ENCODE assay signal across 12 cellular contexts in the genomic region with DNA sequence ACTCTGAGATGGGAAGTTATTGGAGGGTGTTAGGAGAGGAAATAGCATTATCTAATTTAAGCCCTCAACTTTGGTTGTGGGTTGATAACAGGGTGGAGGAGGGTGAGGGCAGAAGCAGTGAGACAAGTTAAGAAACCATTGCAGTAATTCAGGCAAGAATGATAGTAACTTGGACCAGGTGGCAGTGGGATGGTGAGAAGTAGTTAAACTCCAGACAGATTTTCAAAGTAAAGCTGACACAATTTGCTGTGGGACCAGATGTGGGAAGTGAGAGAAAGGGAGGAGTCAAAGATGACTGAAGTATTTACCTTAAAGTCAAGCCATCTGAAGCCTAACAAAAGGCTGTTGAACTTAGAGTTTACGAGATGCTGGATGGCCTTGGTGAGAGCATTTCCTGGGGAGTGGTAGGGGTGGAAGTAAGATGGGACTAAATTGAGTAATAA.
A peak's percentile ranks its signal among the peaks of the same experiment; 100 is the strongest.
DNase-seq lines count a peak whose midpoint lies in the region; ATAC-seq lines count a peak whose summit lies in the region.
"Had no signal": no experiment of that assay in that cellular context is flagged by ENCODE, and none has a peak within 500 bp of the region (broad histone marks: within the 10 kb centered on the region; RNA-seq: fewer than 3 reads in every experiment).

No MANE protein-coding gene starts in this region.

- peak in 1 of 2 donors; percentile 10 for ATAC-seq in activated T-cell treated with anti-CD3 and anti-CD28 coated beads, Interleukin-2, amount 50 U/mL, for 72 hours (replicated peaks in 1 of 2)
- peak; percentile 38 for ATAC-seq in GM21825 (IDR thresholded peaks at IDR 0.05; ENCODE audit: unreplicated experiment)
- peak; percentile 41 for ATAC-seq in HG03571 (IDR thresholded peaks at IDR 0.05; ENCODE audit: unreplicated experiment)
- ATAC-seq in activated CD4-positive, CD25-positive, alpha-beta regulatory T cell treated with anti-CD3 and anti-CD28 coated beads, Interleukin-2, amount 50 U/mL, for 24 hours: no peak

- no peak overlapping the region for H2AK5ac ChIP-seq in neuronal stem cell (ENCODE audit: low read depth, low read length)

- no peaks in the 10 kb centered on the region for H3K79me1 ChIP-seq in neuronal stem cell (ENCODE audit: low read depth, low read length)

- H4K8ac ChIP-seq in neuronal stem cell (ENCODE audit: low read depth, low read length): no peak overlapping the region

- no peaks in the 10 kb centered on the region for H3K27me3 Mint-ChIP-seq in activated T-cell treated with anti-CD3 and anti-CD28 coated beads, Interleukin-2, amount 50 U/mL, for 72 hours (ENCODE audit: low read depth)

- H2BK12ac ChIP-seq in neuronal stem cell (ENCODE audit: low read length): no peak overlapping the region

- H3K18ac ChIP-seq in neuronal stem cell (ENCODE audit: low read length): no peak overlapping the region

- H3K9me3 Mint-ChIP-seq in activated T-cell treated with anti-CD3 and anti-CD28 coated beads, Interleukin-2, amount 50 U/mL, for 72 hours: peaks cover 0 to 2% of the 10 kb centered on the region in 2 donors

- peak overlapping the region; percentile 30 for H2AFZ ChIP-seq in neuronal stem cell (ENCODE audit: low read length)

- peaks cover 4 to 10% of the 10 kb centered on the region in 2 donors for H3K36me3 Mint-ChIP-seq in activated T-cell treated with anti-CD3 and anti-CD28 coated beads, Interleukin-2, amount 50 U/mL, for 72 hours (ENCODE audit: insufficient read depth in 2 of 2)

- no peak for DNase-seq in activated T-cell treated with anti-CD3 and anti-CD28 coated beads, Interleukin-2, amount 50 U/mL, for 72 hours
- DNase-seq in activated T-cell treated with anti-CD3 and anti-CD28 coated beads for 4 hours (no peak), neuronal stem cell (ENCODE audit: low spot score) (no peak), NCI-H2029 (lab: John Stamatoyannopoulos, UW) (no peak)
- DNase-seq in NK-92 treated with Interleukin-12 subunit alpha and Interleukin-12 subunit beta, amount 100 ng/mL, for 24 hours (lab: John Stamatoyannopoulos, UW): no peak
- DNase-seq: amniotic stem cell; BE2C; NCI-H187; stimulated activated CD4-positive, alpha-beta T cell treated with anti-CD3 and anti-CD28 coated beads, Interleukin-4, amount 100 ng/mL, for 24 hours had no signal

- H4K91ac ChIP-seq in neuronal stem cell (ENCODE audit: low read depth, low read length, poor library complexity): no peak overlapping the region

- H3K4me1 Mint-ChIP-seq in activated T-cell treated with anti-CD3 and anti-CD28 coated beads, Interleukin-2, amount 50 U/mL, for 72 hours (ENCODE audit: low read depth): peaks cover 72% of the 10 kb centered on the region

- H3K27ac Mint-ChIP-seq in activated T-cell treated with anti-CD3 and anti-CD28 coated beads, Interleukin-2, amount 50 U/mL, for 72 hours: peak overlapping the region; percentile 99

- H3K27ac ChIP-seq in neuronal stem cell (replicated peaks; ENCODE audit: low read length): no peak overlapping the region

- H3K4ac ChIP-seq in neuronal stem cell (ENCODE audit: low read length): no peak overlapping the region

- H3K4me2 ChIP-seq in neuronal stem cell (ENCODE audit: insufficient read depth, low read length, poor library complexity, severe bottlenecking): no peak overlapping the region

- no peaks in the 10 kb centered on the region for H3K9me3 ChIP-seq in neuronal stem cell (replicated peaks in 1 of 2; ENCODE audit: control insufficient read depth in 2 of 2, insufficient read depth in 1 of 2, low read depth in 1 of 2, low read length in 2 of 2)
- H3K9me3 ChIP-seq: BE2C had no signal

- H3K23ac ChIP-seq in neuronal stem cell (ENCODE audit: low read depth, low read length, poor library complexity): no peak overlapping the region

- H3K9ac ChIP-seq in neuronal stem cell (ENCODE audit: low read depth, low read length, poor library complexity): no peak overlapping the region

- no peak overlapping the region for H2BK15ac ChIP-seq in neuronal stem cell (ENCODE audit: low read length)

- WGBS in neuronal stem cell (ENCODE audit: extremely low coverage in 2 of 2, insufficient read length in 2 of 2, insufficient replicate concordance in 1 of 2), 2 donors: no CpG with 5 or more reads among the region's 1 CpG

- no peaks in the 10 kb centered on the region for H3K27me3 ChIP-seq in neuronal stem cell (ENCODE audit: control insufficient read depth in 3 of 3, insufficient read depth in 3 of 3, low read depth in 1 of 3, low read length in 3 of 3)
- H3K27me3 ChIP-seq: BE2C had no signal

- H2BK120ac ChIP-seq in neuronal stem cell (ENCODE audit: low read depth, low read length): no peak overlapping the region

- H2BK5ac ChIP-seq in neuronal stem cell (ENCODE audit: low read length): no peak overlapping the region

- no peak overlapping the region for H3K14ac ChIP-seq in neuronal stem cell (ENCODE audit: low read length)

- H3K4me1 ChIP-seq in neuronal stem cell (ENCODE audit: control insufficient read depth in 2 of 2, insufficient read depth in 1 of 2, low read depth in 1 of 2, low read length in 2 of 2): peaks cover 0 to 12% of the 10 kb centered on the region in 2 donors

- H3K36me3 ChIP-seq in neuronal stem cell (replicated peaks in 1 of 2; ENCODE audit: control insufficient read depth in 2 of 2, insufficient read depth in 2 of 2, low read length in 2 of 2): no peaks in the 10 kb centered on the region
- H3K36me3 ChIP-seq: BE2C had no signal

- H3K4me3 Mint-ChIP-seq in activated T-cell treated with anti-CD3 and anti-CD28 coated beads, Interleukin-2, amount 50 U/mL, for 72 hours: peak overlapping the region; percentile 75 to 97

- H3K4me3 ChIP-seq in neuronal stem cell (ENCODE audit: low read length in 2 of 2): no peak overlapping the region

Comparison
In these comparisons a context has a peak if more than half of its experiments do, and no peak if none do; other contexts are left out.
1. ATAC-seq: peak in GM21825 (single experiment) and HG03571 (single experiment); none in activated CD4-positive, CD25-positive, alpha-beta regulatory T cell treated with anti-CD3 and anti-CD28 coated beads, Interleukin-2, amount 50 U/mL, for 24 hours (0 of 2).